9 cellular contexts compared by ENCODE assay signal in genomic region chr10:34899161-34899560, GRCh38.
"Had no signal": no experiment of that assay in that cellular context is flagged by ENCODE, and none has a peak within 500 bp of the region (broad histone marks: within the 10 kb centered on the region; RNA-seq: fewer than 3 reads in every experiment).

No MANE protein-coding gene starts in this region.

- H3K9me3 Mint-ChIP-seq: GM23338, HFFc6 had no signal

- ATAC-seq: GM23338, HCT116 had no signal

- H3K27ac ChIP-seq: GM23248 had no signal

- H3K4me3 ChIP-seq: GM23248, GM23338, HAP-1 had no signal

- H3K4me3 Mint-ChIP-seq: GM23338, H9, HFFc6 had no signal

- H3K36me3 ChIP-seq: HAP-1 had no signal

- DNase-seq: GM23248, GOT3, H7, H9, HCEC 1CT, HFFc6 had no signal

- H3K9me3 ChIP-seq: HAP-1 had no signal

- H3K4me1 Mint-ChIP-seq: GM23338, H9 had no signal

- H3K4me1 ChIP-seq: HAP-1 had no signal

- H3K27ac Mint-ChIP-seq: GM23338, H9, HFFc6 had no signal
